Comparison of ENCODE assay signal across 25 cellular contexts in genomic region chr4:2136736-2137135, GRCh38.
DNase-seq lines count a peak whose midpoint lies in the region; ATAC-seq and TF ChIP-seq lines count a peak whose summit lies in the region.
"Had no signal": no experiment of that assay in that cellular context is flagged by ENCODE, and none has a peak within 500 bp of the region (broad histone marks: within the 10 kb centered on the region; RNA-seq: fewer than 3 reads in every experiment).

No MANE protein-coding gene starts in this region.

- H3K27me3 Mint-ChIP-seq in activated CD4-positive, alpha-beta T cell treated with anti-CD3 and anti-CD28 coated beads, Interleukin-2, amount 10 ng/mL, durations not matched to agents 24 days and 14 days = no peaks in the 10 kb centered on the region

- no peak overlapping the region for H3K27ac Mint-ChIP-seq in activated CD4-positive, alpha-beta T cell treated with anti-CD3 and anti-CD28 coated beads, Interleukin-2, amount 10 ng/mL, durations not matched to agents 24 days and 14 days
- H3K27ac Mint-ChIP-seq: CD4-positive, CD25-positive, alpha-beta regulatory T cell had no signal

- 23 to 25% methylated on average over 5 to 7 of the region's 7 CpGs for WGBS in body of pancreas, 2 donors
- 32 to 65% (median 43%) methylated on average over 7 of the region's 7 CpGs for WGBS in stomach, 5 donors
- 81% methylated on average over 7 of the region's 7 CpGs for WGBS in hepatocyte (ENCODE audit: low lambda C conversion rate, missing lambda C conversion rate)

- intact Hi-C loops in activated CD4-positive, alpha-beta T cell treated with anti-CD3 and anti-CD28 coated beads, Interleukin-2, amount 10 ng/mL, durations not matched to agents 24 days and 14 days (cut with micrococcal nuclease) = loop anchor here (5.0 kb wide), 1 partner anchor 36 kb away; no protein-coding TSS in a partner anchor
- intact Hi-C loops in body of pancreas (cut with DNase I) = no loop called here
- intact Hi-C loops in stomach (cut with DNase I; ENCODE audit: low total_unique reads) = no loop called here

- peaks cover 27% of the 10 kb centered on the region for H3K4me1 Mint-ChIP-seq in activated CD4-positive, alpha-beta T cell treated with anti-CD3 and anti-CD28 coated beads, Interleukin-2, amount 10 ng/mL, durations not matched to agents 24 days and 14 days

- H3K4me2 ChIP-seq in hepatocyte = no peak overlapping the region
- H3K4me2 ChIP-seq: BLaER1 had no signal

- TF ChIP-seq POLR2A in body of pancreas (IDR thresholded peaks at IDR 0.05) (no peak), stomach (IDR thresholded peaks at IDR 0.05) (no peak)

- H3K9me3 Mint-ChIP-seq in activated CD4-positive, alpha-beta T cell treated with anti-CD3 and anti-CD28 coated beads, Interleukin-2, amount 10 ng/mL, durations not matched to agents 24 days and 14 days = peaks cover 15% of the 10 kb centered on the region

- H3K36me3 Mint-ChIP-seq in activated CD4-positive, alpha-beta T cell treated with anti-CD3 and anti-CD28 coated beads, Interleukin-2, amount 10 ng/mL, durations not matched to agents 24 days and 14 days (ENCODE audit: low read depth) = peaks cover 18% of the 10 kb centered on the region
- H3K36me3 Mint-ChIP-seq: CD4-positive, CD25-positive, alpha-beta regulatory T cell had no signal

- TF ChIP-seq EP300 in stomach (IDR thresholded peaks at IDR 0.05) = no peak

- peak; percentile 48 for DNase-seq in activated CD4-positive, alpha-beta T cell treated with anti-CD3 and anti-CD28 coated beads, Interleukin-2, amount 10 ng/mL, durations not matched to agents 24 days and 14 days
- DNase-seq in activated CD4-positive, alpha-beta T cell treated with anti-CD3 and anti-CD28 coated beads, Interleukin-2, amount 50 U/mL, for 4 hours = no peak
- DNase-seq in M059J (ENCODE audit: low read depth) = peak; percentile 40
- DNase-seq in body of pancreas = peak in 3 of 4 donors; percentile 34 to 51 (median 38)
- peak; percentile 73 for DNase-seq in stomach
- DNase-seq in hepatocyte (ENCODE audit: low spot score) = no peak
- DNase-seq in activated gamma-delta T cell (lab: John Stamatoyannopoulos, UW) = no peak
- DNase-seq in GOT3 (lab: John Stamatoyannopoulos, UW) = no peak
- DNase-seq: CD4-positive, CD25-positive, alpha-beta regulatory T cell; DMS53; GDM1; HCEC 1CT; Karpas-422; MG63; NCI-H1105 treated with DMSO at 0.1 percent for 48 hours; NCI-H146; NCI-H1930; NCI-H2107; NCI-H526 treated with DMSO at 0.1 percent for 48 hours; PC-3; Right ventricle myocardium superior had no signal

- no peak for ATAC-seq in body of pancreas
- ATAC-seq: GM12878, PC-3 had no signal

- H3K4me3 Mint-ChIP-seq in activated CD4-positive, alpha-beta T cell treated with anti-CD3 and anti-CD28 coated beads, Interleukin-2, amount 10 ng/mL, durations not matched to agents 24 days and 14 days = no peak overlapping the region
- H3K4me3 Mint-ChIP-seq: CD4-positive, CD25-positive, alpha-beta regulatory T cell had no signal

- H3K9me2 ChIP-seq in hepatocyte (replicated peaks; ENCODE audit: insufficient read depth) = no peaks in the 10 kb centered on the region

- H2AFZ ChIP-seq in hepatocyte = no peak overlapping the region

- peaks cover 9% of the 10 kb centered on the region for H3K4me1 ChIP-seq in body of pancreas
- no peaks in the 10 kb centered on the region for H3K4me1 ChIP-seq in stomach
- H3K4me1 ChIP-seq in hepatocyte (ENCODE audit: insufficient read depth) = no peaks in the 10 kb centered on the region
- H3K4me1 ChIP-seq: SJSA1 had no signal

- H3K27ac ChIP-seq in body of pancreas (no peak overlapping the region), stomach (peak overlapping the region in 2 of 5 donors; percentile 16 to 38), hepatocyte (no peak overlapping the region)
- H3K27ac ChIP-seq: BLaER1, HL-60, SJSA1 had no signal

- H4K20me1 ChIP-seq in hepatocyte (ENCODE audit: insufficient read depth, poor library complexity, severe bottlenecking) = no peaks in the 10 kb centered on the region
- H4K20me1 ChIP-seq: BLaER1 had no signal

- H3K36me3 ChIP-seq in body of pancreas (replicated peaks in 1 of 2; ENCODE audit: insufficient read depth in 1 of 2, low read depth in 2 of 2) (no peaks in the 10 kb centered on the region), stomach (no peaks in the 10 kb centered on the region), hepatocyte (replicated peaks; ENCODE audit: insufficient read depth, low read depth) (no peaks in the 10 kb centered on the region)
- H3K36me3 ChIP-seq: BLaER1, MG63, SJSA1 had no signal

- H3K27me3 ChIP-seq in body of pancreas = no peaks in the 10 kb centered on the region
- no peaks in the 10 kb centered on the region for H3K27me3 ChIP-seq in stomach
- H3K27me3 ChIP-seq in hepatocyte = no peaks in the 10 kb centered on the region
- H3K27me3 ChIP-seq: BLaER1, MG63, SJSA1 had no signal

- peaks cover 0 to 10% (median 0%) of the 10 kb centered on the region in 3 donors for H3K9me3 ChIP-seq in body of pancreas
- H3K9me3 ChIP-seq in stomach = peaks cover 0 to 16% (median 13%) of the 10 kb centered on the region in 4 donors
- no peaks in the 10 kb centered on the region for H3K9me3 ChIP-seq in hepatocyte (ENCODE audit: low read depth)
- H3K9me3 ChIP-seq: SJSA1 had no signal

- no peak for TF ChIP-seq CTCF in body of pancreas (IDR thresholded peaks at IDR 0.05)
- TF ChIP-seq CTCF in stomach (IDR thresholded peaks at IDR 0.05) = no peak
- no peak for TF ChIP-seq CTCF in hepatocyte (IDR thresholded peaks at IDR 0.05; ENCODE audit: poor library complexity)

- no peak overlapping the region for H3K4me3 ChIP-seq in body of pancreas
- no peak overlapping the region for H3K4me3 ChIP-seq in stomach
- no peak overlapping the region for H3K4me3 ChIP-seq in hepatocyte
- H3K4me3 ChIP-seq: BLaER1, GM12878, MG63, SJSA1 had no signal

- no peaks in the 10 kb centered on the region for H3K79me2 ChIP-seq in hepatocyte

Comparison
In these comparisons a context has a peak if more than half of its experiments do, and no peak if none do; other contexts are left out.
1. DNase-seq: peak in activated CD4-positive, alpha-beta T cell treated with anti-CD3 and anti-CD28 coated beads, Interleukin-2, amount 10 ng/mL, durations not matched to agents 24 days and 14 days (single experiment), M059J (single experiment), body of pancreas (3 of 4) and stomach (single experiment); none in activated CD4-positive, alpha-beta T cell treated with anti-CD3 and anti-CD28 coated beads, Interleukin-2, amount 50 U/mL, for 4 hours (0 of 2), hepatocyte (single experiment), activated gamma-delta T cell (single experiment) and GOT3 (single experiment).